37 cellular contexts compared by ENCODE assay signal in the genomic region with DNA sequence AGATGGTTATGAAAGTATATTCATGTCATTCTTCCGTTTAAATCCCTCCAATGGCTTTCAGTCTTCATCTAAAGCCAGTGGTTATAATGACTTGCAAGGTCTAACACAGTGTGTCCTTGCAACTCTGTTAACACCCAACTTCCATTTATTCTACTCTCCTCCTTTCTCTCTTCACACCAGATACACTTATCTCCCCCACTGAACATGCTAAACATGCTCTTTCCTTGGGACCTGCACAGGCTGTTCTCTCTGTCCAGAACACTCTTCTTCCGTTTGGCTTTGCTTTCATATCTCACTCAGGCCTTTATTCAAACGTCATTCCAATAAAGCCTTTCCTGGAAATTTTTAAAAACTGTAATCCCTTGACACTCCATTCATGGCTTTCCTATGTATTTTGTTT.
"Had no signal": no experiment of that assay in that cellular context is flagged by ENCODE, and none has a peak within 500 bp of the region (broad histone marks: within the 10 kb centered on the region; RNA-seq: fewer than 3 reads in every experiment).

No MANE protein-coding gene starts in this region.

- H3K4me3 Mint-ChIP-seq: activated B cell treated with CpG ODN at 0.5 μM for 24 hours; activated CD4-positive, alpha-beta memory T cell treated with anti-CD3 and anti-CD28 coated beads for 36 hours; activated CD4-positive, alpha-beta T cell treated with anti-CD3 and anti-CD28 coated beads, Interleukin-2, amount 10 ng/mL, durations not matched to agents 24 days and 14 days; activated CD8-positive, alpha-beta T cell treated with anti-CD3 and anti-CD28 coated beads for 36 hours; activated naive CD4-positive, alpha-beta T cell treated with anti-CD3 and anti-CD28 coated beads for 36 hours; activated naive CD8-positive, alpha-beta T cell treated with anti-CD3 and anti-CD28 coated beads for 36 hours; activated T-cell treated with anti-CD3 and anti-CD28 coated beads, Interleukin-2, amount 50 U/mL, for 4 hours; activated T-cell treated with anti-CD3 and anti-CD28 coated beads, Interleukin-2, amount 50 U/mL, for 72 hours; activated T-helper 1 cell treated with anti-CD3 and anti-CD28 coated beads, Interleukin-12 subunit alpha, Interleukin-12 subunit beta, Interleukin-2, Interleukin-4 antibody, amounts not matched to agents 30 ng/mL and 10 ng/mL and 1 ng/mL, durations not matched to agents 14 hours and 24 hours and 36 hours; activated T-helper 17 cell treated with anti-CD3 and anti-CD28 coated beads, Interleukin-2, amount 50 U/mL, for 72 hours; brain; central memory CD8-positive, alpha-beta T cell; T-helper 1 cell treated with Interleukin-12 subunit alpha and Interleukin-12 subunit beta and Interleukin-4 antibody, amounts not matched to agents 30 μg/mL and 1 μg/mL, for 36 hours; T-helper 2 cell treated with Interferon-gamma antibody and Interleukin-4, amounts not matched to agents 5 μg/mL and 100 μg/mL, for 36 hours had no signal

- H3K36me3 Mint-ChIP-seq: activated CD4-positive, alpha-beta memory T cell treated with anti-CD3 and anti-CD28 coated beads for 36 hours; activated naive CD4-positive, alpha-beta T cell treated with anti-CD3 and anti-CD28 coated beads, Interleukin-2, amount 50 U/mL, for 72 hours; activated naive CD8-positive, alpha-beta T cell treated with anti-CD3 and anti-CD28 coated beads for 36 hours had no signal

- DNase-seq: activated B cell treated with CpG ODN at 0.5 μM for 24 hours; activated CD4-positive, alpha-beta memory T cell treated with anti-CD3 and anti-CD28 coated beads for 36 hours; activated CD4-positive, alpha-beta T cell treated with anti-CD3 and anti-CD28 coated beads for 4 hours; activated CD4-positive, alpha-beta T cell treated with anti-CD3 and anti-CD28 coated beads, Interleukin-2, amount 10 ng/mL, durations not matched to agents 24 days and 14 days; activated CD4-positive, alpha-beta T cell treated with anti-CD3 and anti-CD28 coated beads, Interleukin-2, amount 50 U/mL, for 1 hour; activated CD4-positive, alpha-beta T cell treated with anti-CD3 and anti-CD28 coated beads, Interleukin-2, amount 50 U/mL, for 4 hours; activated CD4-positive, CD25-positive, alpha-beta regulatory T cell treated with anti-CD3 and anti-CD28 coated beads, Interleukin-2, amount 50 U/mL, for 72 hours; activated CD8-positive, alpha-beta memory T cell treated with anti-CD3 and anti-CD28 coated beads, Interleukin-2, amount 50 U/mL, for 4 hours; activated CD8-positive, alpha-beta T cell treated with anti-CD3 and anti-CD28 coated beads for 36 hours; activated effector memory CD4-positive, alpha-beta T cell treated with anti-CD3 and anti-CD28 coated beads, Interleukin-2, amount 50 U/mL, for 16 hours; activated gamma-delta T cell treated with Interleukin-2 at 50 U/mL for 16 hours; activated naive CD4-positive, alpha-beta T cell; activated naive CD4-positive, alpha-beta T cell treated with anti-CD3 and anti-CD28 coated beads for 36 hours; activated naive CD4-positive, alpha-beta T cell treated with anti-CD3 and anti-CD28 coated beads, Interleukin-2, amount 50 U/mL, for 16 hours; activated naive CD8-positive, alpha-beta T cell treated with anti-CD3 and anti-CD28 coated beads for 36 hours; activated T-cell treated with anti-CD3 and anti-CD28 coated beads for 4 hours; activated T-cell treated with anti-CD3 and anti-CD28 coated beads, Interleukin-2, amount 50 U/mL, for 1 hour; activated T-cell treated with anti-CD3 and anti-CD28 coated beads, Interleukin-2, amount 50 U/mL, for 4 hours; activated T-cell treated with anti-CD3 and anti-CD28 coated beads, Interleukin-2, amount 50 U/mL, for 72 hours; adrenal gland; amygdala; anterior cingulate cortex; caudate nucleus; cerebellar nuclear complex; SW 1271; T-helper 1 cell; T-helper 2 cell; T-helper 9 cell had no signal

- H3K4me1 Mint-ChIP-seq: activated B cell treated with CpG ODN at 0.5 μM for 24 hours; activated CD4-positive, alpha-beta T cell treated with anti-CD3 and anti-CD28 coated beads, Interleukin-2, amount 10 ng/mL, durations not matched to agents 24 days and 14 days; activated naive CD8-positive, alpha-beta T cell treated with anti-CD3 and anti-CD28 coated beads for 36 hours; activated T-helper 17 cell treated with anti-CD3 and anti-CD28 coated beads, Interleukin-2, amount 50 U/mL, for 72 hours; central memory CD8-positive, alpha-beta T cell had no signal

- H3K27me3 ChIP-seq: adrenal gland, ascending aorta had no signal

- ATAC-seq: activated CD8-positive, alpha-beta T cell treated with anti-CD3 and anti-CD28 coated beads for 36 hours; activated naive CD4-positive, alpha-beta T cell treated with anti-CD3 and anti-CD28 coated beads, Interleukin-2, amount 50 U/mL, for 72 hours; activated T-cell treated with anti-CD3 and anti-CD28 coated beads, Interleukin-2, amount 50 U/mL, for 4 hours; activated T-cell treated with anti-CD3 and anti-CD28 coated beads, Interleukin-2, amount 50 U/mL, for 72 hours; activated T-helper 17 cell treated with anti-CD3 and anti-CD28 coated beads, Interleukin-2, amount 50 U/mL, for 72 hours had no signal

- H3K27ac ChIP-seq: adrenal gland, ascending aorta, VCaP had no signal

- H3K4me1 ChIP-seq: adrenal gland, ascending aorta had no signal

- H3K36me3 ChIP-seq: adrenal gland, ascending aorta had no signal

- H3K27ac Mint-ChIP-seq: activated B cell treated with CpG ODN at 0.5 μM for 24 hours; activated CD4-positive, alpha-beta memory T cell treated with anti-CD3 and anti-CD28 coated beads for 36 hours; activated CD4-positive, alpha-beta T cell treated with anti-CD3 and anti-CD28 coated beads, Interleukin-2, amount 10 ng/mL, durations not matched to agents 24 days and 14 days; activated CD8-positive, alpha-beta T cell treated with anti-CD3 and anti-CD28 coated beads for 36 hours; activated naive CD4-positive, alpha-beta T cell treated with anti-CD3 and anti-CD28 coated beads for 36 hours; activated naive CD4-positive, alpha-beta T cell treated with anti-CD3 and anti-CD28 coated beads, Interleukin-2, amount 50 U/mL, for 72 hours; activated naive CD8-positive, alpha-beta T cell treated with anti-CD3 and anti-CD28 coated beads for 36 hours; activated T-cell treated with anti-CD3 and anti-CD28 coated beads, Interleukin-2, amount 50 U/mL, for 72 hours; activated T-helper 1 cell treated with anti-CD3 and anti-CD28 coated beads, Interleukin-12 subunit alpha, Interleukin-12 subunit beta, Interleukin-2, Interleukin-4 antibody, amounts not matched to agents 30 ng/mL and 10 ng/mL and 1 ng/mL, durations not matched to agents 14 hours and 24 hours and 36 hours; activated T-helper 17 cell treated with anti-CD3 and anti-CD28 coated beads, Interleukin-2, amount 50 U/mL, for 72 hours; T-helper 1 cell treated with Interleukin-12 subunit alpha and Interleukin-12 subunit beta and Interleukin-4 antibody, amounts not matched to agents 30 μg/mL and 1 μg/mL, for 36 hours; T-helper 2 cell treated with Interferon-gamma antibody and Interleukin-4, amounts not matched to agents 5 μg/mL and 100 μg/mL, for 36 hours had no signal

- H3K9me3 ChIP-seq: adrenal gland, ascending aorta had no signal

- H3K27me3 Mint-ChIP-seq: activated B cell treated with CpG ODN at 0.5 μM for 24 hours; activated CD4-positive, alpha-beta memory T cell treated with anti-CD3 and anti-CD28 coated beads for 36 hours; activated CD4-positive, alpha-beta T cell treated with anti-CD3 and anti-CD28 coated beads, Interleukin-2, amount 10 ng/mL, durations not matched to agents 24 days and 14 days; activated CD8-positive, alpha-beta T cell treated with anti-CD3 and anti-CD28 coated beads for 36 hours; activated naive CD8-positive, alpha-beta T cell treated with anti-CD3 and anti-CD28 coated beads for 36 hours; activated T-helper 17 cell treated with anti-CD3 and anti-CD28 coated beads, Interleukin-2, amount 50 U/mL, for 72 hours; brain; central memory CD8-positive, alpha-beta T cell had no signal

- H3K4me3 ChIP-seq: adrenal gland, ascending aorta had no signal

- H3K9me3 Mint-ChIP-seq: activated CD4-positive, alpha-beta T cell treated with anti-CD3 and anti-CD28 coated beads, Interleukin-2, amount 10 ng/mL, durations not matched to agents 24 days and 14 days; activated naive CD8-positive, alpha-beta T cell treated with anti-CD3 and anti-CD28 coated beads for 36 hours; activated T-cell treated with anti-CD3 and anti-CD28 coated beads, Interleukin-2, amount 50 U/mL, for 4 hours; activated T-helper 1 cell treated with anti-CD3 and anti-CD28 coated beads, Interleukin-12 subunit alpha, Interleukin-12 subunit beta, Interleukin-2, Interleukin-4 antibody, amounts not matched to agents 30 ng/mL and 10 ng/mL and 1 ng/mL, durations not matched to agents 14 hours and 24 hours and 36 hours; T-helper 1 cell treated with Interleukin-12 subunit alpha and Interleukin-12 subunit beta and Interleukin-4 antibody, amounts not matched to agents 30 μg/mL and 1 μg/mL, for 36 hours; T-helper 2 cell treated with Interferon-gamma antibody and Interleukin-4, amounts not matched to agents 5 μg/mL and 100 μg/mL, for 36 hours had no signal
